In the genomic region with DNA sequence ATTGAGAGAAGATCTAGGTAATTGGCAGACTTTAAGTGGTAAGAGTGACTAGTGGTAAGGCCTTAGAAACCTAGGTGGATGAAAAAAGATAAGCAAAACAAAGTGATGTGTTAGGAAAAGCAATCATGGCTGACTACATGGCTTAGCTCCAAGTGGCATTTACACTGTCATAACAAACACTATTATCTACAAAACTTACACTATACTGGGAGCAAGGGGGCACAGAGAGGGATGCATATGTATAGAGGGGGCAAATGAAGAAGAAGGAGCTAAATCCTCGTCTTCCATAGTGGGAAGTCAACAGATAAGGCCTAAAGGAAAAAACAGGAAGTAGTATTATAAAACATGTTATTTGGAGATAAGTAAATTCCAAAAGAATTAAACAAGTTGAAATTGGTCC, we compare ENCODE assay signal across 2 cellular contexts.
TF ChIP-seq lines count a peak whose summit lies in the region.

No MANE protein-coding gene starts in this region.

TF ChIP-seq in liver, 16 proteins besides CTCF, POLR2A, EP300 and RAD21:
- no peak for TF ChIP-seq EGR1 (IDR thresholded peaks at IDR 0.05; ENCODE audit: low read depth in 2 of 2)
- no peak for TF ChIP-seq RXRA (IDR thresholded peaks at IDR 0.05)
- peak; percentile 22 for TF ChIP-seq NR2F2 (IDR thresholded peaks at IDR 0.05)

TF ChIP-seq in HepG2, 621 proteins besides CTCF, POLR2A, EP300 and RAD21:
- TF ChIP-seq ZNF160 (CRISPR knock-in tag; IDR thresholded peaks at IDR 0.05) (no peak), HCFC1 (IDR thresholded peaks at IDR 0.05; ENCODE audit: low read depth, low read length) (no peak), NCOA2 (CRISPR knock-in tag; IDR thresholded peaks at IDR 0.05) (no peak), TOPORS (CRISPR knock-in tag; IDR thresholded peaks at IDR 0.05) (no peak), GABPA (IDR thresholded peaks at IDR 0.05; ENCODE audit: low read depth, low read length) (no peak), GABPA (CRISPR knock-in tag; IDR thresholded peaks at IDR 0.05; ENCODE audit: low read depth) (no peak), SNAI1 (CRISPR knock-in tag; IDR thresholded peaks at IDR 0.05; ENCODE audit: borderline replicate concordance) (no peak), BRCA1 (CRISPR knock-in tag; IDR thresholded peaks at IDR 0.05) (no peak)
- TF ChIP-seq, protein P1, sequence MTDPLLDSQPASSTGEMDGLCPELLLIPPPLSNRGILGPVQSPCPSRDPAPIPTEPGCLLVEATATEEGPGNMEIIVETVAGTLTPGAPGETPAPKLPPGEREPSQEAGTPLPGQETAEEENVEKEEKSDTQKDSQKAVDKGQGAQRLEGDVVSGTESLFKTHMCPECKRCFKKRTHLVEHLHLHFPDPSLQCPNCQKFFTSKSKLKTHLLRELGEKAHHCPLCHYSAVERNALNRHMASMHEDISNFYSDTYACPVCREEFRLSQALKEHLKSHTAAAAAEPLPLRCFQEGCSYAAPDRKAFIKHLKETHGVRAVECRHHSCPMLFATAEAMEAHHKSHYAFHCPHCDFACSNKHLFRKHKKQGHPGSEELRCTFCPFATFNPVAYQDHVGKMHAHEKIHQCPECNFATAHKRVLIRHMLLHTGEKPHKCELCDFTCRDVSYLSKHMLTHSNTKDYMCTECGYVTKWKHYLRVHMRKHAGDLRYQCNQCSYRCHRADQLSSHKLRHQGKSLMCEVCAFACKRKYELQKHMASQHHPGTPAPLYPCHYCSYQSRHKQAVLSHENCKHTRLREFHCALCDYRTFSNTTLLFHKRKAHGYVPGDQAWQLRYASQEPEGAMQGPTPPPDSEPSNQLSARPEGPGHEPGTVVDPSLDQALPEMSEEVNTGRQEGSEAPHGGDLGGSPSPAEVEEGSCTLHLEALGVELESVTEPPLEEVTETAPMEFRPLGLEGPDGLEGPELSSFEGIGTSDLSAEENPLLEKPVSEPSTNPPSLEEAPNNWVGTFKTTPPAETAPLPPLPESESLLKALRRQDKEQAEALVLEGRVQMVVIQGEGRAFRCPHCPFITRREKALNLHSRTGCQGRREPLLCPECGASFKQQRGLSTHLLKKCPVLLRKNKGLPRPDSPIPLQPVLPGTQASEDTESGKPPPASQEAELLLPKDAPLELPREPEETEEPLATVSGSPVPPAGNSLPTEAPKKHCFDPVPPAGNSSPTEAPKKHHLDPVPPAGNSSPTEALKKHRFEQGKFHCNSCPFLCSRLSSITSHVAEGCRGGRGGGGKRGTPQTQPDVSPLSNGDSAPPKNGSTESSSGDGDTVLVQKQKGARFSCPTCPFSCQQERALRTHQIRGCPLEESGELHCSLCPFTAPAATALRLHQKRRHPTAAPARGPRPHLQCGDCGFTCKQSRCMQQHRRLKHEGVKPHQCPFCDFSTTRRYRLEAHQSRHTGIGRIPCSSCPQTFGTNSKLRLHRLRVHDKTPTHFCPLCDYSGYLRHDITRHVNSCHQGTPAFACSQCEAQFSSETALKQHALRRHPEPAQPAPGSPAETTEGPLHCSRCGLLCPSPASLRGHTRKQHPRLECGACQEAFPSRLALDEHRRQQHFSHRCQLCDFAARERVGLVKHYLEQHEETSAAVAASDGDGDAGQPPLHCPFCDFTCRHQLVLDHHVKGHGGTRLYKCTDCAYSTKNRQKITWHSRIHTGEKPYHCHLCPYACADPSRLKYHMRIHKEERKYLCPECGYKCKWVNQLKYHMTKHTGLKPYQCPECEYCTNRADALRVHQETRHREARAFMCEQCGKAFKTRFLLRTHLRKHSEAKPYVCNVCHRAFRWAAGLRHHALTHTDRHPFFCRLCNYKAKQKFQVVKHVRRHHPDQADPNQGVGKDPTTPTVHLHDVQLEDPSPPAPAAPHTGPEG (CRISPR knock-in tag; IDR thresholded peaks at IDR 0.05) = no peak
- TF ChIP-seq, protein P2, sequence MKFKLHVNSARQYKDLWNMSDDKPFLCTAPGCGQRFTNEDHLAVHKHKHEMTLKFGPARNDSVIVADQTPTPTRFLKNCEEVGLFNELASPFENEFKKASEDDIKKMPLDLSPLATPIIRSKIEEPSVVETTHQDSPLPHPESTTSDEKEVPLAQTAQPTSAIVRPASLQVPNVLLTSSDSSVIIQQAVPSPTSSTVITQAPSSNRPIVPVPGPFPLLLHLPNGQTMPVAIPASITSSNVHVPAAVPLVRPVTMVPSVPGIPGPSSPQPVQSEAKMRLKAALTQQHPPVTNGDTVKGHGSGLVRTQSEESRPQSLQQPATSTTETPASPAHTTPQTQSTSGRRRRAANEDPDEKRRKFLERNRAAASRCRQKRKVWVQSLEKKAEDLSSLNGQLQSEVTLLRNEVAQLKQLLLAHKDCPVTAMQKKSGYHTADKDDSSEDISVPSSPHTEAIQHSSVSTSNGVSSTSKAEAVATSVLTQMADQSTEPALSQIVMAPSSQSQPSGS (CRISPR knock-in tag; IDR thresholded peaks at IDR 0.05) = no peak
- TF ChIP-seq, protein P3, sequence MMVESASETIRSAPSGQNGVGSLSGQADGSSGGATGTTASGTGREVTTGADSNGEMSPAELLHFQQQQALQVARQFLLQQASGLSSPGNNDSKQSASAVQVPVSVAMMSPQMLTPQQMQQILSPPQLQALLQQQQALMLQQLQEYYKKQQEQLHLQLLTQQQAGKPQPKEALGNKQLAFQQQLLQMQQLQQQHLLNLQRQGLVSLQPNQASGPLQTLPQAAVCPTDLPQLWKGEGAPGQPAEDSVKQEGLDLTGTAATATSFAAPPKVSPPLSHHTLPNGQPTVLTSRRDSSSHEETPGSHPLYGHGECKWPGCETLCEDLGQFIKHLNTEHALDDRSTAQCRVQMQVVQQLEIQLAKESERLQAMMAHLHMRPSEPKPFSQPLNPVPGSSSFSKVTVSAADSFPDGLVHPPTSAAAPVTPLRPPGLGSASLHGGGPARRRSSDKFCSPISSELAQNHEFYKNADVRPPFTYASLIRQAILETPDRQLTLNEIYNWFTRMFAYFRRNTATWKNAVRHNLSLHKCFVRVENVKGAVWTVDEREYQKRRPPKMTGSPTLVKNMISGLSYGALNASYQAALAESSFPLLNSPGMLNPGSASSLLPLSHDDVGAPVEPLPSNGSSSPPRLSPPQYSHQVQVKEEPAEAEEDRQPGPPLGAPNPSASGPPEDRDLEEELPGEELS (CRISPR knock-in tag; IDR thresholded peaks at IDR 0.05) = no peak
- TF ChIP-seq, protein P4, sequence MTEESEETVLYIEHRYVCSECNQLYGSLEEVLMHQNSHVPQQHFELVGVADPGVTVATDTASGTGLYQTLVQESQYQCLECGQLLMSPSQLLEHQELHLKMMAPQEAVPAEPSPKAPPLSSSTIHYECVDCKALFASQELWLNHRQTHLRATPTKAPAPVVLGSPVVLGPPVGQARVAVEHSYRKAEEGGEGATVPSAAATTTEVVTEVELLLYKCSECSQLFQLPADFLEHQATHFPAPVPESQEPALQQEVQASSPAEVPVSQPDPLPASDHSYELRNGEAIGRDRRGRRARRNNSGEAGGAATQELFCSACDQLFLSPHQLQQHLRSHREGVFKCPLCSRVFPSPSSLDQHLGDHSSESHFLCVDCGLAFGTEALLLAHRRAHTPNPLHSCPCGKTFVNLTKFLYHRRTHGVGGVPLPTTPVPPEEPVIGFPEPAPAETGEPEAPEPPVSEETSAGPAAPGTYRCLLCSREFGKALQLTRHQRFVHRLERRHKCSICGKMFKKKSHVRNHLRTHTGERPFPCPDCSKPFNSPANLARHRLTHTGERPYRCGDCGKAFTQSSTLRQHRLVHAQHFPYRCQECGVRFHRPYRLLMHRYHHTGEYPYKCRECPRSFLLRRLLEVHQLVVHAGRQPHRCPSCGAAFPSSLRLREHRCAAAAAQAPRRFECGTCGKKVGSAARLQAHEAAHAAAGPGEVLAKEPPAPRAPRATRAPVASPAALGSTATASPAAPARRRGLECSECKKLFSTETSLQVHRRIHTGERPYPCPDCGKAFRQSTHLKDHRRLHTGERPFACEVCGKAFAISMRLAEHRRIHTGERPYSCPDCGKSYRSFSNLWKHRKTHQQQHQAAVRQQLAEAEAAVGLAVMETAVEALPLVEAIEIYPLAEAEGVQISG (CRISPR knock-in tag; IDR thresholded peaks at IDR 0.05) = no peak
